Comparison of ENCODE assay signal across 1 cellular context in the genomic region with DNA sequence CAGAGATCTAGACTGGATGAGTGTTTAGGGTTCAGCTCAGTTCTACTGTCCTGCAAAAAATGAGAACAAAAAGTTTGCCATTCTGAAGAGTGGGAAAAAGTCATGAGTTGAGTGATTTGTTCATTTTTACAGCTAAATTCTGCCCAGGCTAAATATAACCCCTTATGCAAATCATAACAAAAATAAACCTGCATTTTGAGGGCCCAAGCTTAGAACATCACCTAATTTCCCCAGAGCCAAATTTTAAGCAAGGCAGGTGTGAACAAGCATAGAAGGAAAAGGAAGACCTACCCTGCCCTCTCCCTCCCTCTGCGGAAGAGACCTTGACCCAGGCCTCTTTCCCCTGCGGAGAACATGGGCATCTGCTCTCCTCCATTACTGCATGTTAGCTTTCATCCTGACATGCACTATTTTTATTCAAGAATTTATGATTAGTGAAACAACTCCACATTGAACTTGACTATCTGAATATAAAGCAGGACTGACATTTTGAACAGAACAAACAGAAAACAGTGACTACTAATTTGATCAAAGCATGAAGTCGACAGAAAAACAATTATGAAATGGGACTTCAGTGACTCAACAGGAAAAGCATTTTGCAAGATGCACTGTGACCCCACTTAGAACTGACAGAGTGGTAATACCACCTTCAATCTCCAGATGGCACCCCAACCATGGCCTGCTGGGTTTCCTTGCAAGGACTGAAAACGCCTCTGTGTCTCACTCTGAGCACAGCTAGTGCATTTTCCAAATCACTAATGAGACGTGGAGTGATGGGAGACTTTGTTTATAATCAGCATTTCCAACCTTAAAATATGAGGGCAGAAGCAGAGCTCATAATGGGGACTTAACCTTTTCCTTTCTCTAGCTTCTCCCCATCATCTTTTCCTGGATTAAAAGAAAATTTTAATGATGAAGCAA.
TF ChIP-seq lines count a peak whose summit lies in the region.

No MANE protein-coding gene starts in this region.

TF ChIP-seq in WTC11, 78 proteins besides CTCF, POLR2A, EP300 and RAD21 (continued from another document):
- no peak for TF ChIP-seq NR1H2 (CRISPR knock-in tag; IDR thresholded peaks at IDR 0.05)
- TF ChIP-seq, protein P1, sequence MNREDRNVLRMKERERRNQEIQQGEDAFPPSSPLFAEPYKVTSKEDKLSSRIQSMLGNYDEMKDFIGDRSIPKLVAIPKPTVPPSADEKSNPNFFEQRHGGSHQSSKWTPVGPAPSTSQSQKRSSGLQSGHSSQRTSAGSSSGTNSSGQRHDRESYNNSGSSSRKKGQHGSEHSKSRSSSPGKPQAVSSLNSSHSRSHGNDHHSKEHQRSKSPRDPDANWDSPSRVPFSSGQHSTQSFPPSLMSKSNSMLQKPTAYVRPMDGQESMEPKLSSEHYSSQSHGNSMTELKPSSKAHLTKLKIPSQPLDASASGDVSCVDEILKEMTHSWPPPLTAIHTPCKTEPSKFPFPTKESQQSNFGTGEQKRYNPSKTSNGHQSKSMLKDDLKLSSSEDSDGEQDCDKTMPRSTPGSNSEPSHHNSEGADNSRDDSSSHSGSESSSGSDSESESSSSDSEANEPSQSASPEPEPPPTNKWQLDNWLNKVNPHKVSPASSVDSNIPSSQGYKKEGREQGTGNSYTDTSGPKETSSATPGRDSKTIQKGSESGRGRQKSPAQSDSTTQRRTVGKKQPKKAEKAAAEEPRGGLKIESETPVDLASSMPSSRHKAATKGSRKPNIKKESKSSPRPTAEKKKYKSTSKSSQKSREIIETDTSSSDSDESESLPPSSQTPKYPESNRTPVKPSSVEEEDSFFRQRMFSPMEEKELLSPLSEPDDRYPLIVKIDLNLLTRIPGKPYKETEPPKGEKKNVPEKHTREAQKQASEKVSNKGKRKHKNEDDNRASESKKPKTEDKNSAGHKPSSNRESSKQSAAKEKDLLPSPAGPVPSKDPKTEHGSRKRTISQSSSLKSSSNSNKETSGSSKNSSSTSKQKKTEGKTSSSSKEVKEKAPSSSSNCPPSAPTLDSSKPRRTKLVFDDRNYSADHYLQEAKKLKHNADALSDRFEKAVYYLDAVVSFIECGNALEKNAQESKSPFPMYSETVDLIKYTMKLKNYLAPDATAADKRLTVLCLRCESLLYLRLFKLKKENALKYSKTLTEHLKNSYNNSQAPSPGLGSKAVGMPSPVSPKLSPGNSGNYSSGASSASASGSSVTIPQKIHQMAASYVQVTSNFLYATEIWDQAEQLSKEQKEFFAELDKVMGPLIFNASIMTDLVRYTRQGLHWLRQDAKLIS (CRISPR knock-in tag; IDR thresholded peaks at IDR 0.05; ENCODE audit: borderline replicate concordance), result no peak
